1 cellular context compared by ENCODE assay signal in the genomic region with DNA sequence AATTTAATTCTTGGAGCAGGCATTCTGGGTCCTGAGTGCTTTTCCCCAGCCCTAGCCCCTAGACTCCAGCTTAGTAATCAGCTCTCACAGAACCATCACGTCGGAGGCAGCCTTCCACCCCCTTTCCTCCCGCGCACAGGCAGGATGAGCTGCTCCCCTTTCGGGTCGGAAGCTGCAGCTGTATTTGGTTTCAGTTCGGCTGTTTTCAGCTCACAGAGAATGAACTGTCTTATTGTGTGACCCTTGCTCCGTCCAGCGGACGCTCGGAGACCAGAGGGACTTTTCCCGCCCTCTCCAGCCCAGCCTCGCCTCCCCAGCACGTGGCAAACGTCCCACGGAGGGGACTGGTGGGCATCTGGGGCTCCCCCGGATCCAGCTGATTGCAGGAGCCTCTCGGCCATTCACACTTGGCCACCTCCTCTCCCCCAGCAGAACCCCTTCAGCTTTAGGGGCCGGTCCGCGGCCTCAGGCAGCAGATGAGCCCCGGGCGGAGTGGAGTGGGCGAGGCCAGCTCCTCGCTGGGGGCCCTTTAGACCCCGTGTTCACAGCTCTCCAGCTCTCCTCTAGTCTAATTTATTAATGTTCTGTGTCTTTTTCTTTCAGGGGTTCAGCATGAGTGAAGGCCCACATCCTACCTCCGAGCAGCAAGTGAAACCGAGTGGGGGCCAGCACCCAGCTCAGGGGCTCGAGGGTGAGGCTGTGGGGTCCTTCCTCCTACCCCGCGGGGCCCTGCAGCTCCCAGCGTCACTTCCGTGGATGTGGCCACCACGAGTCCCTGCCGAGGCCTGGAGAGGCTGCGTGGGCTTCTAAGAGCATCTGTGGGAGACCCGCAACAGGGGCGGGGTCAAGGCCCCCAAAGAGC.
TF ChIP-seq lines count a peak whose summit lies in the region.

No MANE protein-coding gene starts in this region.

TF ChIP-seq in HepG2, 621 proteins besides CTCF, POLR2A, EP300 and RAD21 (continued from another document and continues in another):
- TF ChIP-seq, protein P1, sequence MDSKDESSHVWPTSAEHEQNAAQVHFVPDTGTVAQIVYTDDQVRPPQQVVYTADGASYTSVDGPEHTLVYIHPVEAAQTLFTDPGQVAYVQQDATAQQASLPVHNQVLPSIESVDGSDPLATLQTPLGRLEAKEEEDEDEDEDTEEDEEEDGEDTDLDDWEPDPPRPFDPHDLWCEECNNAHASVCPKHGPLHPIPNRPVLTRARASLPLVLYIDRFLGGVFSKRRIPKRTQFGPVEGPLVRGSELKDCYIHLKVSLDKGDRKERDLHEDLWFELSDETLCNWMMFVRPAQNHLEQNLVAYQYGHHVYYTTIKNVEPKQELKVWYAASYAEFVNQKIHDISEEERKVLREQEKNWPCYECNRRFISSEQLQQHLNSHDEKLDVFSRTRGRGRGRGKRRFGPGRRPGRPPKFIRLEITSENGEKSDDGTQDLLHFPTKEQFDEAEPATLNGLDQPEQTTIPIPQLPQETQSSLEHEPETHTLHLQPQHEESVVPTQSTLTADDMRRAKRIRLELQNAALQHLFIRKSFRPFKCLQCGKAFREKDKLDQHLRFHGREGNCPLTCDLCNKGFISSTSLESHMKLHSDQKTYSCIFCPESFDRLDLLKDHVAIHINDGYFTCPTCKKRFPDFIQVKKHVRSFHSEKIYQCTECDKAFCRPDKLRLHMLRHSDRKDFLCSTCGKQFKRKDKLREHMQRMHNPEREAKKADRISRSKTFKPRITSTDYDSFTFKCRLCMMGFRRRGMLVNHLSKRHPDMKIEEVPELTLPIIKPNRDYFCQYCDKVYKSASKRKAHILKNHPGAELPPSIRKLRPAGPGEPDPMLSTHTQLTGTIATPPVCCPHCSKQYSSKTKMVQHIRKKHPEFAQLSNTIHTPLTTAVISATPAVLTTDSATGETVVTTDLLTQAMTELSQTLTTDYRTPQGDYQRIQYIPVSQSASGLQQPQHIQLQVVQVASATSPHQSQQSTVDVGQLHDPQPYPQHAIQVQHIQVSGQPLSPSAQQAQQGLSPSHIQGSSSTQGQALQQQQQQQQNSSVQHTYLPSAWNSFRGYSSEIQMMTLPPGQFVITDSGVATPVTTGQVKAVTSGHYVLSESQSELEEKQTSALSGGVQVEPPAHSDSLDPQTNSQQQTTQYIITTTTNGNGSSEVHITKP (CRISPR knock-in tag; IDR thresholded peaks at IDR 0.05; ENCODE audit: low read depth): 0 out of 2 replicates have a peak, but pooled peaks have one; percentile 39
- TF ChIP-seq ZNF484 (CRISPR knock-in tag; IDR thresholded peaks at IDR 0.05; ENCODE audit: borderline replicate concordance, low read depth): peak; percentile 88; the same call in 1 of the 2 replicates
- peak; percentile 53; the same call in 1 of the 2 replicates for TF ChIP-seq CBX5 (CRISPR knock-in tag; IDR thresholded peaks at IDR 0.05; ENCODE audit: borderline replicate concordance)
- peak; percentile 69 for TF ChIP-seq KMT2A (CRISPR knock-in tag; IDR thresholded peaks at IDR 0.05)
- TF ChIP-seq ZNF264 (CRISPR knock-in tag; IDR thresholded peaks at IDR 0.05): peak; percentile 87
- TF ChIP-seq ZBTB20 (CRISPR knock-in tag; IDR thresholded peaks at IDR 0.05; ENCODE audit: borderline replicate concordance, low read depth): peak; percentile 89; the same call in 1 of the 2 replicates
- TF ChIP-seq, protein P2, sequence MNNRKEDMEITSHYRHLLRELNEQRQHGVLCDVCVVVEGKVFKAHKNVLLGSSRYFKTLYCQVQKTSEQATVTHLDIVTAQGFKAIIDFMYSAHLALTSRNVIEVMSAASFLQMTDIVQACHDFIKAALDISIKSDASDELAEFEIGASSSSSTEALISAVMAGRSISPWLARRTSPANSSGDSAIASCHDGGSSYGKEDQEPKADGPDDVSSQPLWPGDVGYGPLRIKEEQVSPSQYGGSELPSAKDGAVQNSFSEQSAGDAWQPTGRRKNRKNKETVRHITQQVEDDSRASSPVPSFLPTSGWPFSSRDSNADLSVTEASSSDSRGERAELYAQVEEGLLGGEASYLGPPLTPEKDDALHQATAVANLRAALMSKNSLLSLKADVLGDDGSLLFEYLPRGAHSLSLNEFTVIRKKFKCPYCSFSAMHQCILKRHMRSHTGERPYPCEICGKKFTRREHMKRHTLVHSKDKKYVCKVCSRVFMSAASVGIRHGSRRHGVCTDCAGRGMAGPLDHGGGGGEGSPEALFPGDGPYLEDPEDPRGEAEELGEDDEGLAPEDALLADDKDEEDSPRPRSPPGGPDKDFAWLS (CRISPR knock-in tag; IDR thresholded peaks at IDR 0.05; ENCODE audit: borderline replicate concordance): peak; percentile 90; the same call in 1 of the 2 replicates
- peak; percentile 62; the same call in 1 of the 2 replicates for TF ChIP-seq MAF1 (CRISPR knock-in tag; IDR thresholded peaks at IDR 0.05; ENCODE audit: borderline replicate concordance)
- TF ChIP-seq ARNTL (CRISPR knock-in tag; IDR thresholded peaks at IDR 0.05): peak; percentile 89
- peak; percentile 71 for TF ChIP-seq ZFY (CRISPR knock-in tag; IDR thresholded peaks at IDR 0.05)
- 0 out of 2 replicates have a peak, but pooled peaks have one; percentile 34 for TF ChIP-seq HMG20B (CRISPR knock-in tag; conservative IDR thresholded peaks at IDR 0.05)
- peak; percentile 75 for TF ChIP-seq MEIS2 (CRISPR knock-in tag; IDR thresholded peaks at IDR 0.05)
- TF ChIP-seq, protein P3, sequence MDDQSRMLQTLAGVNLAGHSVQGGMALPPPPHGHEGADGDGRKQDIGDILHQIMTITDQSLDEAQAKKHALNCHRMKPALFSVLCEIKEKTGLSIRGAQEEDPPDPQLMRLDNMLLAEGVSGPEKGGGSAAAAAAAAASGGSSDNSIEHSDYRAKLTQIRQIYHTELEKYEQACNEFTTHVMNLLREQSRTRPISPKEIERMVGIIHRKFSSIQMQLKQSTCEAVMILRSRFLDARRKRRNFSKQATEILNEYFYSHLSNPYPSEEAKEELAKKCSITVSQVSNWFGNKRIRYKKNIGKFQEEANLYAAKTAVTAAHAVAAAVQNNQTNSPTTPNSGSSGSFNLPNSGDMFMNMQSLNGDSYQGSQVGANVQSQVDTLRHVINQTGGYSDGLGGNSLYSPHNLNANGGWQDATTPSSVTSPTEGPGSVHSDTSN (CRISPR knock-in tag; IDR thresholded peaks at IDR 0.05; ENCODE audit: borderline replicate concordance): no peak
- TF ChIP-seq ZNF670 (CRISPR knock-in tag; IDR thresholded peaks at IDR 0.05; ENCODE audit: borderline replicate concordance): peak; percentile 83; the same call in 1 of the 2 replicates
- TF ChIP-seq ZNF781 (CRISPR knock-in tag; IDR thresholded peaks at IDR 0.05; ENCODE audit: borderline replicate concordance, not compliant biosample characterization): peak; percentile 94
- TF ChIP-seq ZNF138 (CRISPR knock-in tag; IDR thresholded peaks at IDR 0.05; ENCODE audit: low read depth): peak; percentile 50; the same call in 1 of the 2 replicates
- TF ChIP-seq ATM (IDR thresholded peaks at IDR 0.05; ENCODE audit: borderline replicate concordance): no peak
- TF ChIP-seq ARID3A (IDR thresholded peaks at IDR 0.05; ENCODE audit: low read depth, low read length): no peak
- TF ChIP-seq ZNF142 (CRISPR knock-in tag; IDR thresholded peaks at IDR 0.05): peak; percentile 79; the same call in 1 of the 2 replicates
- TF ChIP-seq ZFP37 (CRISPR knock-in tag; IDR thresholded peaks at IDR 0.05; ENCODE audit: borderline replicate concordance): peak; percentile 98
- TF ChIP-seq, protein P4, sequence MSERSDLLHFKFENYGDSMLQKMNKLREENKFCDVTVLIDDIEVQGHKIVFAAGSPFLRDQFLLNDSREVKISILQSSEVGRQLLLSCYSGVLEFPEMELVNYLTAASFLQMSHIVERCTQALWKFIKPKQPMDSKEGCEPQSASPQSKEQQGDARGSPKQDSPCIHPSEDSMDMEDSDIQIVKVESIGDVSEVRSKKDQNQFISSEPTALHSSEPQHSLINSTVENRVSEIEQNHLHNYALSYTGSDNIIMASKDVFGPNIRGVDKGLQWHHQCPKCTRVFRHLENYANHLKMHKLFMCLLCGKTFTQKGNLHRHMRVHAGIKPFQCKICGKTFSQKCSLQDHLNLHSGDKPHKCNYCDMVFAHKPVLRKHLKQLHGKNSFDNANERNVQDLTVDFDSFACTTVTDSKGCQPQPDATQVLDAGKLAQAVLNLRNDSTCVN (CRISPR knock-in tag; IDR thresholded peaks at IDR 0.05; ENCODE audit: borderline replicate concordance): 0 out of 2 replicates have a peak, but pooled peaks have one; percentile 60
- TF ChIP-seq DPF2 (CRISPR knock-in tag; IDR thresholded peaks at IDR 0.05; ENCODE audit: borderline replicate concordance, low read depth): 0 out of 2 replicates have a peak, but pooled peaks have one; percentile 35
- TF ChIP-seq MED1 (CRISPR knock-in tag; IDR thresholded peaks at IDR 0.05): peak; percentile 73
- peak; percentile 96 for TF ChIP-seq NFATC3 (CRISPR knock-in tag; IDR thresholded peaks at IDR 0.05)
- TF ChIP-seq ZNF737 (CRISPR knock-in tag; IDR thresholded peaks at IDR 0.05; ENCODE audit: borderline replicate concordance): no peak
- TF ChIP-seq TGIF2 (CRISPR knock-in tag; IDR thresholded peaks at IDR 0.05): 0 out of 2 replicates have a peak, but pooled peaks have one; percentile 27
- peak; percentile 98 for TF ChIP-seq BORCS8-MEF2B (CRISPR knock-in tag; IDR thresholded peaks at IDR 0.05)
- TF ChIP-seq HNRNPLL (IDR thresholded peaks at IDR 0.05; ENCODE audit: low read depth, low read length, poor library complexity, severe bottlenecking): peak; percentile 41
- no peak for TF ChIP-seq NFIC (IDR thresholded peaks at IDR 0.05; ENCODE audit: low read length)
- TF ChIP-seq FOXO1 (CRISPR knock-in tag; IDR thresholded peaks at IDR 0.05): peak; percentile 62; the same call in 1 of the 2 replicates
- no peak for TF ChIP-seq SKI (IDR thresholded peaks at IDR 0.05; ENCODE audit: partially characterized antibody)
- peak; percentile 96 for TF ChIP-seq ZNF580 (CRISPR knock-in tag; IDR thresholded peaks at IDR 0.05; ENCODE audit: borderline replicate concordance, low read depth)
- no peak for TF ChIP-seq MAFG (CRISPR knock-in tag; IDR thresholded peaks at IDR 0.05)
- TF ChIP-seq NR2F2 (IDR thresholded peaks at IDR 0.05; ENCODE audit: borderline replicate concordance, low read depth): no peak
- TF ChIP-seq ZNF749 (CRISPR knock-in tag; IDR thresholded peaks at IDR 0.05; ENCODE audit: borderline replicate concordance): peak; percentile 61; the same call in 1 of the 2 replicates
- peak; percentile 74; the same call in 1 of the 2 replicates for TF ChIP-seq ZNF768 (CRISPR knock-in tag; IDR thresholded peaks at IDR 0.05)
- TF ChIP-seq AKAP8 (CRISPR knock-in tag; IDR thresholded peaks at IDR 0.05): no peak
- TF ChIP-seq GATAD2A (CRISPR knock-in tag; IDR thresholded peaks at IDR 0.05): peak; percentile 78
- TF ChIP-seq HCFC1 (IDR thresholded peaks at IDR 0.05; ENCODE audit: low read depth, low read length): no peak
- TF ChIP-seq, protein P5, sequence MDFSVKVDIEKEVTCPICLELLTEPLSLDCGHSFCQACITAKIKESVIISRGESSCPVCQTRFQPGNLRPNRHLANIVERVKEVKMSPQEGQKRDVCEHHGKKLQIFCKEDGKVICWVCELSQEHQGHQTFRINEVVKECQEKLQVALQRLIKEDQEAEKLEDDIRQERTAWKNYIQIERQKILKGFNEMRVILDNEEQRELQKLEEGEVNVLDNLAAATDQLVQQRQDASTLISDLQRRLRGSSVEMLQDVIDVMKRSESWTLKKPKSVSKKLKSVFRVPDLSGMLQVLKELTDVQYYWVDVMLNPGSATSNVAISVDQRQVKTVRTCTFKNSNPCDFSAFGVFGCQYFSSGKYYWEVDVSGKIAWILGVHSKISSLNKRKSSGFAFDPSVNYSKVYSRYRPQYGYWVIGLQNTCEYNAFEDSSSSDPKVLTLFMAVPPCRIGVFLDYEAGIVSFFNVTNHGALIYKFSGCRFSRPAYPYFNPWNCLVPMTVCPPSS (IDR thresholded peaks at IDR 0.05): no peak
